ENCODE assay signal across 8 cellular contexts in genomic region chr19:16447015-16447384, GRCh38. TPM values are rescaled to one million over a fixed set of nuclear protein-coding genes. Genes with fewer than 3 reads are reported as not detected.
A peak's percentile ranks its signal among the peaks of the same experiment; 100 is the strongest.
DNase-seq lines count a peak whose midpoint lies in the region; ATAC-seq and TF ChIP-seq lines count a peak whose summit lies in the region.

No MANE protein-coding gene starts in this region.

- no peak overlapping the region for H2AFZ ChIP-seq in mesenchymal stem cell (ENCODE audit: low read depth, low read length)

- no peak overlapping the region for H2AK5ac ChIP-seq in mesenchymal stem cell (ENCODE audit: low read length, severe bottlenecking)

- H3K23ac ChIP-seq in mesenchymal stem cell (ENCODE audit: low read length in 2 of 2) = no peak overlapping the region

- H3K18ac ChIP-seq in mesenchymal stem cell (ENCODE audit: low read depth in 1 of 2, low read length in 2 of 2) = peak overlapping the region in 1 of 2 experiments; percentile 56

- no peaks in the 10 kb centered on the region for H3K79me1 ChIP-seq in mesenchymal stem cell (replicated peaks; ENCODE audit: low read length, poor library complexity, severe bottlenecking)

- H3K9ac ChIP-seq in SK-N-MC (ENCODE audit: insufficient read length) (no peak overlapping the region), mesenchymal stem cell (ENCODE audit: low read length) (peak overlapping the region; percentile 79)

- peaks cover under 1% of the 10 kb centered on the region; the same call in 1 of the 2 replicates for H3K36me3 ChIP-seq in SK-N-MC (ENCODE audit: insufficient read depth, low read length)
- H3K36me3 ChIP-seq in mesenchymal stem cell (ENCODE audit: control insufficient read depth in 1 of 2, insufficient read depth in 2 of 2, low read depth in 1 of 2, low read length in 2 of 2) = peaks cover 4 to 5% of the 10 kb centered on the region in 2 experiments
- no peaks in the 10 kb centered on the region for H3K36me3 ChIP-seq in upper lobe of right lung

- no peak overlapping the region for H3K14ac ChIP-seq in mesenchymal stem cell (ENCODE audit: low read length in 2 of 2)

- no peak overlapping the region for H2BK120ac ChIP-seq in mesenchymal stem cell (ENCODE audit: low read depth, low read length)

- no peaks in the 10 kb centered on the region for H3K27me3 ChIP-seq in mesenchymal stem cell (ENCODE audit: control insufficient read depth in 1 of 2, insufficient read depth in 1 of 2, low read length in 2 of 2)
- H3K27me3 ChIP-seq in upper lobe of right lung = no peaks in the 10 kb centered on the region

- no peak overlapping the region for H2BK12ac ChIP-seq in mesenchymal stem cell (ENCODE audit: low read length in 2 of 2)

- no peak overlapping the region for H2BK15ac ChIP-seq in mesenchymal stem cell (ENCODE audit: low read depth, poor library complexity, severe bottlenecking)

- peak overlapping the region; percentile 36 for H3K4me3 ChIP-seq in SK-N-MC
- H3K4me3 ChIP-seq in choroid plexus epithelial cell (ENCODE audit: low read depth, low read length) = no peak overlapping the region
- H3K4me3 ChIP-seq in mesenchymal stem cell (ENCODE audit: insufficient read depth in 1 of 2, low read depth in 1 of 2, low read length in 2 of 2) = peak overlapping the region in 1 of 2 experiments; percentile 62
- H3K4me3 ChIP-seq in upper lobe of right lung = no peak overlapping the region

- H3K4ac ChIP-seq in mesenchymal stem cell (ENCODE audit: low read depth in 1 of 2, low read length in 2 of 2) = no peak overlapping the region

- no peak overlapping the region for H4K91ac ChIP-seq in mesenchymal stem cell (ENCODE audit: low read length)

- intact Hi-C loops in upper lobe of right lung (cut with DNase I) = no loop called here

- DNase-seq in AG09319 (ENCODE audit: extremely low read depth, low read depth) (peak; percentile 52), SK-N-MC (ENCODE audit: low read depth, low spot score) (peak; percentile 52), choroid plexus epithelial cell (ENCODE audit: low read depth) (peak; percentile 97), mesenchymal stem cell (peak; percentile 88), upper lobe of right lung (peak; percentile 90)
- no peak for DNase-seq in activated effector memory CD4-positive, alpha-beta T cell treated with Interleukin-2 at 50 U/mL for 16 hours
- DNase-seq in effector CD4-positive, alpha-beta T cell = no peak

- TF ChIP-seq CTCF in AG09319 (IDR thresholded peaks at IDR 0.05; ENCODE audit: low read depth, low read length) (no peak), choroid plexus epithelial cell (conservative IDR thresholded peaks at IDR 0.05; ENCODE audit: low read depth, low read length) (no peak), upper lobe of right lung (IDR thresholded peaks at IDR 0.05) (no peak)

- H4K8ac ChIP-seq in mesenchymal stem cell (ENCODE audit: low read length) = no peak overlapping the region

- H3K4me1 ChIP-seq in mesenchymal stem cell (ENCODE audit: control insufficient read depth, insufficient read depth, low read depth, low read length) (peaks cover 44% of the 10 kb centered on the region), upper lobe of right lung (peaks cover 50% of the 10 kb centered on the region)

- H3K27ac ChIP-seq in SK-N-MC (peak overlapping the region; percentile 71), mesenchymal stem cell (ENCODE audit: low read length, poor library complexity, severe bottlenecking) (peak overlapping the region; percentile 90), upper lobe of right lung (peak overlapping the region; percentile 68)

- ATAC-seq in GM21576 (IDR thresholded peaks at IDR 0.05; ENCODE audit: unreplicated experiment) = peak; percentile 42
- peak; percentile 97 for ATAC-seq in upper lobe of right lung

- H3K4me2 ChIP-seq in mesenchymal stem cell (ENCODE audit: low read length, poor library complexity, severe bottlenecking) = peak overlapping the region; percentile 49

- WGBS in mesenchymal stem cell = 46% methylated on average over 4 of the region's 4 CpGs

- no peak overlapping the region for H2BK5ac ChIP-seq in mesenchymal stem cell (ENCODE audit: low read depth, low read length, poor library complexity, severe bottlenecking)

- no peaks in the 10 kb centered on the region for H3K9me3 ChIP-seq in SK-N-MC (ENCODE audit: low read depth, low read length)
- no peaks in the 10 kb centered on the region for H3K9me3 ChIP-seq in mesenchymal stem cell (ENCODE audit: control insufficient read depth, low read length)
- H3K9me3 ChIP-seq in upper lobe of right lung = no peaks in the 10 kb centered on the region

RNA-seq across cellular contexts. Expression of gene EPS15L1, which starts 24.8 kb away (rescaled TPM):
- 23.1 TPM for polyA plus RNA-seq in mesenchymal stem cell (2013, experiment 1 of 2)
- polyA plus RNA-seq in mesenchymal stem cell (2013, experiment 2 of 2) = 24.0 TPM
- 42.8 TPM for total RNA-seq in upper lobe of right lung

RNA-seq across cellular contexts. Expression of gene CALR3, which starts 49.0 kb away (rescaled TPM):
- 0.08 TPM for polyA plus RNA-seq in mesenchymal stem cell (2013, experiment 1 of 2)
- polyA plus RNA-seq in mesenchymal stem cell (2013, experiment 2 of 2) = 0.04 TPM
- total RNA-seq in upper lobe of right lung = not detected

RNA-seq across cellular contexts. Expression of gene C19orf44, which starts 49.2 kb away (rescaled TPM):
- 3.3 TPM for polyA plus RNA-seq in mesenchymal stem cell (2013, experiment 1 of 2)
- 3.0 TPM for polyA plus RNA-seq in mesenchymal stem cell (2013, experiment 2 of 2)
- 6.7 TPM for total RNA-seq in upper lobe of right lung

Comparison
In these comparisons a context has a peak if more than half of its experiments do, and no peak if none do; other contexts are left out.
1. DNase-seq: peak in AG09319 (single experiment), SK-N-MC (single experiment), choroid plexus epithelial cell (single experiment), mesenchymal stem cell (single experiment) and upper lobe of right lung (single experiment); none in activated effector memory CD4-positive, alpha-beta T cell treated with Interleukin-2 at 50 U/mL for 16 hours (single experiment) and effector CD4-positive, alpha-beta T cell (single experiment).
2. Peak in every context shown above with its lines, with median percentiles within 50 percentile points of each other: H3K27ac ChIP-seq.